In genomic region chr6:40852667-40853383, GRCh38 we compare ENCODE assay signal across 9 cellular contexts.
DNase-seq lines count a peak whose midpoint lies in the region; ATAC-seq, FAIRE-seq and TF ChIP-seq lines count a peak whose summit lies in the region.
"Had no signal": no experiment of that assay in that cellular context is flagged by ENCODE, and none has a peak within 500 bp of the region (broad histone marks: within the 10 kb centered on the region; RNA-seq: fewer than 3 reads in every experiment).

No MANE protein-coding gene starts in this region.

- H3K4ac ChIP-seq in trophoblast cell (ENCODE audit: low read depth, low read length): no peak overlapping the region

- H3K23ac ChIP-seq in trophoblast cell (ENCODE audit: low read length): no peak overlapping the region

- no peak overlapping the region for H2BK5ac ChIP-seq in trophoblast cell (ENCODE audit: low read depth, low read length, poor library complexity)

- no peak for FAIRE-seq in frontal cortex (lab: Jason Lieb, UNC)

- no peak overlapping the region for H4K12ac ChIP-seq in trophoblast cell (ENCODE audit: low read depth, low read length)

- H2AK5ac ChIP-seq in trophoblast cell (ENCODE audit: low read length): no peak overlapping the region

- no peaks in the 10 kb centered on the region for H3K9me3 ChIP-seq in trophoblast cell (ENCODE audit: insufficient read depth, low read depth, low read length)

- no peaks in the 10 kb centered on the region for H3K27me3 ChIP-seq in brain microvascular endothelial cell (replicated peaks)
- no peaks in the 10 kb centered on the region for H3K27me3 ChIP-seq in trophoblast cell (ENCODE audit: insufficient read depth, low read length)

- in situ Hi-C loops in brain microvascular endothelial cell (cut with HindIII; ENCODE audit: low pct_ligation_motif_present, low sequenced_read_pairs): no loop called here

- H3K14ac ChIP-seq in trophoblast cell (ENCODE audit: low read length): no peak overlapping the region

- H3K4me1 ChIP-seq in trophoblast cell (ENCODE audit: control insufficient read depth in 1 of 2, insufficient read depth in 2 of 2, low read length in 2 of 2): no peaks in the 10 kb centered on the region

- no peak overlapping the region for H2AFZ ChIP-seq in trophoblast cell (ENCODE audit: insufficient read depth, low read length, poor library complexity)

- H4K8ac ChIP-seq in trophoblast cell (ENCODE audit: low read depth, low read length): no peak overlapping the region

- TF ChIP-seq CTCF in LNCAP (IDR thresholded peaks at IDR 0.05) (peak; percentile 44; the same call in 1 of the 2 replicates), brain microvascular endothelial cell (IDR thresholded peaks at IDR 0.05; ENCODE audit: low read depth, low read length, missing control alignments) (peak; percentile 65)

- peak; percentile 34 for DNase-seq in activated CD4-positive, CD25-positive, alpha-beta regulatory T cell treated with anti-CD3 and anti-CD28 coated beads, Interleukin-2, amount 50 U/mL, for 72 hours
- DNase-seq in brain microvascular endothelial cell (no peak), trophoblast cell (peak; percentile 91 to 93), frontal cortex (ENCODE audit: low spot score in 2 of 2) (no peak), NOMO-1 treated with dmso at 0.1 percent for 144 hours (lab: John Stamatoyannopoulos, UW; ENCODE audit: unreplicated experiment) (no peak)
- DNase-seq: T-cell had no signal

- no peak overlapping the region for H4K91ac ChIP-seq in trophoblast cell (ENCODE audit: low read depth, low read length)

- H3K79me1 ChIP-seq in trophoblast cell (ENCODE audit: low read length): no peaks in the 10 kb centered on the region

- H3K36me3 ChIP-seq in brain microvascular endothelial cell (replicated peaks): no peaks in the 10 kb centered on the region
- no peaks in the 10 kb centered on the region for H3K36me3 ChIP-seq in trophoblast cell (ENCODE audit: control insufficient read depth in 1 of 2, insufficient read depth in 2 of 2, low read length in 2 of 2)

- no peak for ATAC-seq in activated CD4-positive, CD25-positive, alpha-beta regulatory T cell treated with anti-CD3 and anti-CD28 coated beads, Interleukin-2, amount 50 U/mL, for 24 hours
- ATAC-seq in GM21390 (IDR thresholded peaks at IDR 0.05; ENCODE audit: unreplicated experiment): no peak
- ATAC-seq: T-cell had no signal

- H2BK12ac ChIP-seq in trophoblast cell (ENCODE audit: low read length): no peak overlapping the region

- H3K4me3 ChIP-seq in brain microvascular endothelial cell (ENCODE audit: low read depth, low read length): no peak overlapping the region
- H3K4me3 ChIP-seq in trophoblast cell (ENCODE audit: low read depth, low read length): no peak overlapping the region

- no peak overlapping the region for H3K18ac ChIP-seq in trophoblast cell (ENCODE audit: low read length)

- no peak overlapping the region for H3K4me2 ChIP-seq in trophoblast cell (ENCODE audit: low read length)

- H2BK120ac ChIP-seq in trophoblast cell (ENCODE audit: insufficient read depth, low read length, poor library complexity): no peak overlapping the region

- H3K79me2 ChIP-seq in trophoblast cell (ENCODE audit: control insufficient read depth, insufficient read depth, low read length, poor library complexity): no peaks in the 10 kb centered on the region

- WGBS in trophoblast cell (ENCODE audit: extremely low coverage, insufficient coverage, insufficient read length): no CpG with 5 or more reads among the region's 6 CpGs

- H3K27ac ChIP-seq in brain microvascular endothelial cell: no peak overlapping the region
- H3K27ac ChIP-seq in trophoblast cell (ENCODE audit: low read depth, low read length): no peak overlapping the region

- no peak overlapping the region for H3K9ac ChIP-seq in trophoblast cell (ENCODE audit: low read length)

Comparison
In these comparisons a context has a peak if more than half of its experiments do, and no peak if none do; other contexts are left out.
1. DNase-seq: peak in activated CD4-positive, CD25-positive, alpha-beta regulatory T cell treated with anti-CD3 and anti-CD28 coated beads, Interleukin-2, amount 50 U/mL, for 72 hours (single experiment) and trophoblast cell (2 of 2); none in brain microvascular endothelial cell (single experiment), frontal cortex (0 of 2) and NOMO-1 treated with dmso at 0.1 percent for 144 hours (single experiment).